Comparison of ENCODE assay signal across 20 cellular contexts in genomic region chr5:82766216-82766615, GRCh38.
"Had no signal": no experiment of that assay in that cellular context is flagged by ENCODE, and none has a peak within 500 bp of the region (broad histone marks: within the 10 kb centered on the region; RNA-seq: fewer than 3 reads in every experiment).

No MANE protein-coding gene starts in this region.

- H3K27ac ChIP-seq: KMS-11, SJCRH30 had no signal

- H3K4me3 Mint-ChIP-seq: IgD-negative memory B cell had no signal

- H3K27me3 ChIP-seq: SJCRH30 had no signal

- H3K27ac Mint-ChIP-seq: IgD-negative memory B cell had no signal

- H3K27me3 Mint-ChIP-seq: IgD-negative memory B cell had no signal

- H3K9ac ChIP-seq: KMS-11 had no signal

- DNase-seq: Kasumi-1, MM.1S, NCI-H1092 treated with DMSO at 0.1 percent for 48 hours, NCI-H1436, NCI-H187, NCI-H2029, NCI-H2081 treated with DMSO at 0.1 percent for 48 hours, NCI-H2171, NCI-H226, NCI-H446, NCI-H510A, NCI-H524 treated with DMSO at 0.1 percent for 48 hours, NCI-H69, NCI-H774, SHP77 treated with DMSO at 0.1 percent for 48 hours, SJCRH30 had no signal

- H3K4me2 ChIP-seq: KMS-11 had no signal

- H3K4me3 ChIP-seq: K562, SJCRH30 had no signal

- H3K4me1 ChIP-seq: SJCRH30 had no signal

- H3K36me3 ChIP-seq: SJCRH30 had no signal

- FAIRE-seq: HTR-8/SVneo had no signal

- H3K36me3 Mint-ChIP-seq: IgD-negative memory B cell had no signal

- H3K9me3 ChIP-seq: SJCRH30 had no signal

- H3K4me1 Mint-ChIP-seq: IgD-negative memory B cell had no signal
